ENCODE assay signal across 19 cellular contexts in genomic region chr7:24779283-24779655, GRCh38. TPM values are rescaled to one million over a fixed set of nuclear protein-coding genes. Genes with fewer than 3 reads are reported as not detected.
DNase-seq lines count a peak whose midpoint lies in the region; ATAC-seq and TF ChIP-seq lines count a peak whose summit lies in the region.
"Had no signal": no experiment of that assay in that cellular context is flagged by ENCODE, and none has a peak within 500 bp of the region (broad histone marks: within the 10 kb centered on the region; RNA-seq: fewer than 3 reads in every experiment).

No MANE protein-coding gene starts in this region.

- no peaks in the 10 kb centered on the region for H3K9me2 ChIP-seq in SK-N-SH

- no peak for TF ChIP-seq EP300 in SK-N-SH (IDR thresholded peaks at IDR 0.05; ENCODE audit: borderline replicate concordance in 1 of 2, low read depth in 1 of 2, low read length in 1 of 2)

- H3K36me3 ChIP-seq in SK-N-SH (replicated peaks in 1 of 2; ENCODE audit: control insufficient read depth in 1 of 2, insufficient read depth in 2 of 2, low read length in 1 of 2) = no peaks in the 10 kb centered on the region
- H3K36me3 ChIP-seq in skeletal muscle satellite cell (ENCODE audit: insufficient read depth, low read length) = no peaks in the 10 kb centered on the region
- H3K36me3 ChIP-seq in Peyer's patch = no peaks in the 10 kb centered on the region
- H3K36me3 ChIP-seq: BLaER1, heart left ventricle had no signal

- H3K4me3 ChIP-seq in SK-N-SH (ENCODE audit: low read depth in 2 of 2, low read length in 1 of 2) (no peak overlapping the region), skeletal muscle satellite cell (ENCODE audit: low read length) (no peak overlapping the region), Peyer's patch (no peak overlapping the region)
- H3K4me3 ChIP-seq: BLaER1, heart left ventricle had no signal

- POLR2A ChIA-PET in SK-N-SH (lab: Yijun Ruan, JAX) = no interaction called here

- 97% methylated on average over 2 of the region's 2 CpGs for WGBS in SK-N-SH (ENCODE audit: low lambda C conversion rate)

- CTCF ChIA-PET in SK-N-SH (lab: Yijun Ruan, JAX) = interaction anchor here (0.8 to 2.3 kb wide), 3 partner anchors 27 to 213 kb away, joined by 3 to 13 read pairs (median 4); no protein-coding TSS in a partner anchor

- H3K27me3 ChIP-seq in SK-N-SH (ENCODE audit: insufficient read depth) (no peaks in the 10 kb centered on the region), skeletal muscle satellite cell (ENCODE audit: control insufficient read depth, insufficient read depth, low read length) (no peaks in the 10 kb centered on the region), Peyer's patch (no peaks in the 10 kb centered on the region)
- H3K27me3 ChIP-seq: BLaER1, heart left ventricle had no signal

- H3K9ac ChIP-seq in SK-N-SH = no peak overlapping the region
- H3K9ac ChIP-seq in skeletal muscle satellite cell (ENCODE audit: low read depth, low read length) = no peak overlapping the region
- H3K9ac ChIP-seq: BLaER1 had no signal

- H3K4me1 ChIP-seq in SK-N-SH (ENCODE audit: control insufficient read depth in 1 of 2, insufficient read depth in 2 of 2, low read depth in 1 of 2, low read length in 1 of 2) = peaks cover 0 to 8% of the 10 kb centered on the region in 2 experiments; a peak in 1 of 4 replicates
- peaks cover 13% of the 10 kb centered on the region for H3K4me1 ChIP-seq in skeletal muscle satellite cell (ENCODE audit: control insufficient read depth, insufficient read depth, low read length)
- H3K4me1 ChIP-seq in Peyer's patch = no peaks in the 10 kb centered on the region
- H3K4me1 ChIP-seq: BLaER1 had no signal

- H3K36me3 Mint-ChIP-seq in chondrocyte (ENCODE audit: low read depth) = peaks cover 3% of the 10 kb centered on the region

- H3K27me3 Mint-ChIP-seq in chondrocyte (ENCODE audit: low read depth) = no peaks in the 10 kb centered on the region
- H3K27me3 Mint-ChIP-seq: central memory CD8-positive, alpha-beta T cell; effector memory CD8-positive, alpha-beta T cell; stimulated activated naive CD8-positive, alpha-beta T cell treated with anti-CD3 and anti-CD28 coated beads, Interleukin-15, Interleukin-2, amounts not matched to agents 100 ng/mL and 50 ng/mL, for 24 hours had no signal

- H3K27ac ChIP-seq in SK-N-SH (ENCODE audit: low read depth in 2 of 2, low read length in 1 of 2) (peak overlapping the region in 1 of 2 experiments; percentile 45; a peak in 2 of 4 replicates), Peyer's patch (no peak overlapping the region)
- H3K27ac ChIP-seq: 22Rv1, BLaER1 had no signal

- no peak overlapping the region for H3K4me3 Mint-ChIP-seq in chondrocyte (ENCODE audit: unreplicated experiment)
- H3K4me3 Mint-ChIP-seq: central memory CD8-positive, alpha-beta T cell; effector memory CD8-positive, alpha-beta T cell; H9; stimulated activated naive CD8-positive, alpha-beta T cell treated with anti-CD3 and anti-CD28 coated beads, Interleukin-15, Interleukin-2, amounts not matched to agents 100 ng/mL and 50 ng/mL, for 24 hours had no signal

- ATAC-seq in SK-N-SH treated with all-trans-retinoic acid at 6 μM for 48 hours = no peak
- peak; percentile 8 for ATAC-seq in HG02884 (IDR thresholded peaks at IDR 0.05; ENCODE audit: unreplicated experiment)
- ATAC-seq: effector memory CD8-positive, alpha-beta T cell had no signal

- no peak for TF ChIP-seq RAD21 in SK-N-SH (IDR thresholded peaks at IDR 0.05; ENCODE audit: low read length)

- no peak for TF ChIP-seq POLR2A in Peyer's patch (IDR thresholded peaks at IDR 0.05)

- H4K20me1 ChIP-seq in SK-N-SH (ENCODE audit: insufficient read depth) = no peaks in the 10 kb centered on the region
- H4K20me1 ChIP-seq: BLaER1 had no signal

- 0 out of 2 replicates have a peak overlapping the region, but pooled peaks have one; percentile 4 for H3K4me2 ChIP-seq in SK-N-SH
- H3K4me2 ChIP-seq in skeletal muscle satellite cell (ENCODE audit: low read length) = peak overlapping the region; percentile 22
- H3K4me2 ChIP-seq: BLaER1 had no signal

- H2AFZ ChIP-seq in SK-N-SH (ENCODE audit: low read depth) = no peak overlapping the region

- peaks cover 17% of the 10 kb centered on the region for H3K4me1 Mint-ChIP-seq in chondrocyte (ENCODE audit: low read depth)
- H3K4me1 Mint-ChIP-seq: central memory CD8-positive, alpha-beta T cell had no signal

- DNase-seq in SK-N-SH (no peak), chondrocyte (ENCODE audit: low spot score) (no peak), HK-2 (ENCODE audit: unreplicated experiment) (no peak), NCI-H2107 (lab: John Stamatoyannopoulos, UW) (no peak), Peyer's patch (no peak)
- DNase-seq: activated gamma-delta T cell; effector memory CD8-positive, alpha-beta T cell; H9; MM.1S; NCI-H1694; retina had no signal

- peak overlapping the region; percentile 94 for H3K27ac Mint-ChIP-seq in chondrocyte (ENCODE audit: unreplicated experiment)
- H3K27ac Mint-ChIP-seq: effector memory CD8-positive, alpha-beta T cell; H9; stimulated activated naive CD8-positive, alpha-beta T cell treated with anti-CD3 and anti-CD28 coated beads, Interleukin-15, Interleukin-2, amounts not matched to agents 100 ng/mL and 50 ng/mL, for 24 hours had no signal

- no peaks in the 10 kb centered on the region for H3F3A ChIP-seq in SK-N-SH (replicated peaks; ENCODE audit: insufficient read depth)

- no peak for TF ChIP-seq CTCF in SK-N-SH (IDR thresholded peaks at IDR 0.05)
- TF ChIP-seq CTCF in chondrocyte (IDR thresholded peaks at IDR 0.05) = no peak
- no peak for TF ChIP-seq CTCF in Peyer's patch (IDR thresholded peaks at IDR 0.05)

- H3K9me3 ChIP-seq in SK-N-SH (no peaks in the 10 kb centered on the region), skeletal muscle satellite cell (replicated peaks; ENCODE audit: low read length) (no peaks in the 10 kb centered on the region), Peyer's patch (no peaks in the 10 kb centered on the region)

- H3K79me2 ChIP-seq in SK-N-SH (ENCODE audit: insufficient read depth) = no peaks in the 10 kb centered on the region

- peaks cover 7% of the 10 kb centered on the region for H3K9me3 Mint-ChIP-seq in chondrocyte (ENCODE audit: low read depth)
- H3K9me3 Mint-ChIP-seq: central memory CD8-positive, alpha-beta T cell; effector memory CD8-positive, alpha-beta T cell had no signal

TF ChIP-seq in SK-N-SH, 30 proteins besides CTCF, POLR2A, EP300 and RAD21 (continues in another document):
- TF ChIP-seq YY1 (IDR thresholded peaks at IDR 0.05; ENCODE audit: low read depth) (no peak), GATA2 (CRISPR knock-in tag; IDR thresholded peaks at IDR 0.05) (no peak), PBX3 (IDR thresholded peaks at IDR 0.05) (no peak), FOXM1 (IDR thresholded peaks at IDR 0.05; ENCODE audit: low read depth) (no peak), MAX (IDR thresholded peaks at IDR 0.05; ENCODE audit: low read depth) (no peak), TCF12 (IDR thresholded peaks at IDR 0.05) (no peak), NRF1 (IDR thresholded peaks at IDR 0.05; ENCODE audit: low read depth, low read length) (no peak), TEAD4 (IDR thresholded peaks at IDR 0.05; ENCODE audit: borderline replicate concordance, insufficient read depth) (no peak), POLR2AphosphoS5 (IDR thresholded peaks at IDR 0.05; ENCODE audit: low read depth, low read length) (no peak)

TF ChIP-seq in SK-N-SH treated with all-trans-retinoic acid at 6 μM for 48 hours, 23 proteins besides CTCF, POLR2A, EP300 and RAD21 (continues in another document):
- no peak for TF ChIP-seq CREB5 (CRISPR knock-in tag; IDR thresholded peaks at IDR 0.05; ENCODE audit: low read depth)
- no peak for TF ChIP-seq ESRRG (CRISPR knock-in tag; IDR thresholded peaks at IDR 0.05)
- TF ChIP-seq ISL1 (CRISPR knock-in tag; IDR thresholded peaks at IDR 0.05) = no peak
- no peak for TF ChIP-seq ZNF565 (CRISPR knock-in tag; conservative IDR thresholded peaks at IDR 0.05; ENCODE audit: low read depth)
- TF ChIP-seq TOX (CRISPR knock-in tag; IDR thresholded peaks at IDR 0.05; ENCODE audit: borderline replicate concordance) = no peak
- no peak for TF ChIP-seq OSR1 (CRISPR knock-in tag; IDR thresholded peaks at IDR 0.05)
- no peak for TF ChIP-seq GLIS3 (CRISPR knock-in tag; IDR thresholded peaks at IDR 0.05)
- no peak for TF ChIP-seq PATZ1 (CRISPR knock-in tag; IDR thresholded peaks at IDR 0.05; ENCODE audit: borderline replicate concordance)

RNA-seq across cellular contexts. Expression of gene GSDME, which starts 22.0 kb away (rescaled TPM):
- polyA plus RNA-seq in SK-N-SH (2012; rRNA removed) = 109 and 127 TPM in 2 replicates
- 93.7 and 103 TPM in 2 replicates for polyA plus RNA-seq in SK-N-SH (2012; cell fraction: cytosol; rRNA removed)
- 123 and 155 TPM in 2 replicates for polyA plus RNA-seq in SK-N-SH (2012; cell fraction: nucleus; rRNA removed)
- total RNA-seq in chondrocyte = 19.8 to 23.9 TPM (median 23.6 TPM) in 3 replicates
- 8.6 and 9.8 TPM in 2 replicates for total RNA-seq in skeletal muscle satellite cell (2012; rRNA removed)
- 100 to 1,000 TPM in 3 of 4 donors, 10 to 100 TPM in 1; 14.0 to 177 (median 135) TPM for total RNA-seq in Peyer's patch
